7 cellular contexts compared by ENCODE assay signal in the genomic region with DNA sequence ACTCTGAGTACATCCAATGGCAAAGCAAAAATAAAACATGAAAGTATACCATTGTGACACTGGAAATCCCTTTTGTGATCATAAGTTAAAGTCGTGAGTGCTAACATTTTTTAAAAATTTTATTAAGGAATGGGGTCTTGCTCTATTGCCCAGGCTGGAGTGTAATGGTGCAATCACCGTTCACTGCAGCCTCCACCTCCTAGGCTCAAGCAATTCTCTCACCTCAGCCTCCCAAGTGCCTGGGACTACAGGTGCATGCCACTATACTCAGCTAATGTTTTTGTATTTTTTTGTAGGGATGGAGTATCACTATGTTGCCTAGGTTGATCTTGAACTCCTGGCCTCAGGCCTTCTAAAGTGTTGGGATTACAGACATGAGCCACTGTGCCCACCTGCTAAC. TPM values are rescaled to one million over a fixed set of nuclear protein-coding genes. Genes with fewer than 3 reads are reported as not detected.
"Had no signal": no experiment of that assay in that cellular context is flagged by ENCODE, and none has a peak within 500 bp of the region (broad histone marks: within the 10 kb centered on the region; RNA-seq: fewer than 3 reads in every experiment).

No MANE protein-coding gene starts in this region.

- H3K27me3 Mint-ChIP-seq: IgD-negative memory B cell had no signal

- H3K27ac ChIP-seq: HL-60 had no signal

- H3K27ac Mint-ChIP-seq: IgD-negative memory B cell had no signal

- FAIRE-seq: HTR-8/SVneo had no signal

- DNase-seq: IMR-90, KBM-7, KG1 had no signal

RNA-seq across cellular contexts. Expression of gene TNFAIP6, which starts 14.3 kb away (rescaled TPM):
- total RNA-seq: HT-29 had no signal
- polyA plus RNA-seq: IgD-negative memory B cell had no signal
